Comparison of ENCODE assay signal across 9 cellular contexts in the genomic region with DNA sequence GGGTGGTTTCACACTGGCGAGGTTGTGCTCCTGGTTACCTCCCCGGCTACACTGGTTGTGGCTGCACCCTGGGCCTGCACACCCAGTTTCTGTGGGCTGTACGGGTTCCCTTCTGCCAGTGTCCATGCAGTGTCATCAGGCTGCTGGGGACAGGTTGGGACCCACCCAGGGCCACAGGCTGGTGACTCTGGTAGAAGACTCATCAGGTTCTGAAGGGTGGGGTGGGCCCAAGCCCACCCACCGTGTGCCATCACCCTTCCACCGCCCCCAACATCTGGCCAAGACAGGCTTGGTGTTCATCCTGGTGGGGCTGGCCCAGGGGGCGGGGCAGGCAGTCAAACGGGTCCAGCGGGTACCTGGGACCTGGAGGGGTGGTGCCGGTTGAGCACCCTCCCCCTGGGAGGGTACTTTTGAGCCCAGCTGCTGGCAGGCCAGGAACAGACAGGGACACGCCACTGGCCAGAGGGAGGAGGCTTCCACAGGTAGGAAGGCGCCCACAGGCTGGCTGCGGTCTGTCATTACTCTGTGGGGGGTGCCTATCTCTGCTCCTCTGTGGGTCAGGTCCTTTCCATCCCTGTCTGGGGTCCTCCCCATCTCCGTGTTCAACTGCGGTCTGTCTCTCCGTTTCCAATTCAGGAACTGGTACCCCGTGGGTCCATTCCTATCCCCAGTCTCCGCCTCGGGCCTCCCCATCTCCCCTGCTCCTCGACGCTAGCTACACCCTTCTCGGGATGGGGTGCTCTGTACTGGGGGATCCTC. TPM values are rescaled to one million over a fixed set of nuclear protein-coding genes. Genes with fewer than 3 reads are reported as not detected.
DNase-seq lines count a peak whose midpoint lies in the region; ATAC-seq and TF ChIP-seq lines count a peak whose summit lies in the region.
"Had no signal": no experiment of that assay in that cellular context is flagged by ENCODE, and none has a peak within 500 bp of the region (broad histone marks: within the 10 kb centered on the region; RNA-seq: fewer than 3 reads in every experiment).

A gene (plus strand): TSS at position 437 of the 759 bp plus-strand sequence. CDS start 434 bp downstream, outside the sequence.

- no peak for TF ChIP-seq RAD21 in HCT116 (IDR thresholded peaks at IDR 0.05; ENCODE audit: low read depth)

- H3K27ac ChIP-seq in HCT116 (ENCODE audit: low read depth, low read length) (peak within 1 kb of the TSS; percentile 36), body of pancreas (no peak within 1 kb of the TSS)

- intact Hi-C loops in Caco-2 (cut with micrococcal nuclease; ENCODE audit: unreplicated experiment) (no loop called here), HCT116 (cut with micrococcal nuclease) (no loop called here), body of pancreas (cut with DNase I) (no loop called here), lower leg skin (cut with DNase I; ENCODE audit: low total_unique reads) (no loop called here)

- RAD21 ChIA-PET in HCT116 (lab: Charles Lee; ENCODE audit: low non-redundant PET in 1 of 2, low total read pairs in 2 of 2, uncharacterized antibody in 2 of 2, unreplicated experiment in 2 of 2): no interaction called here

- H3K27me3 ChIP-seq in Caco-2 (replicated peaks; ENCODE audit: control insufficient read depth, insufficient read depth, low read length): no peaks in the 10 kb centered on the region
- H3K27me3 ChIP-seq in HCT116 (ENCODE audit: insufficient read depth, low read length): no peaks in the 10 kb centered on the region
- H3K27me3 ChIP-seq in body of pancreas: no peaks in the 10 kb centered on the region

- no peak within 1 kb of the TSS for H2AFZ ChIP-seq in HCT116 (ENCODE audit: low read depth, low read length, poor library complexity, severe bottlenecking)

- H3K9me3 Mint-ChIP-seq in Caco-2 (ENCODE audit: unreplicated experiment): no peaks in the 10 kb centered on the region
- no peaks in the 10 kb centered on the region for H3K9me3 Mint-ChIP-seq in T-helper 2 cell treated with Interferon-gamma antibody and Interleukin-4, amounts not matched to agents 5 μg/mL and 100 μg/mL, for 36 hours

- no peaks in the 10 kb centered on the region for H3K9me2 ChIP-seq in HCT116 (ENCODE audit: insufficient read depth)

- WGBS in body of pancreas, 2 donors: 28 to 30% methylated on average over 10 to 20 of the region's 21 CpGs
- WGBS in lower leg skin, 2 donors: 23 to 27% methylated on average over 16 to 20 of the region's 21 CpGs

- DNase-seq in Caco-2 (peak; percentile 72 to 77), HCT116 (ENCODE audit: low read depth, low spot score) (no peak), body of pancreas (peak in 2 of 4 donors; percentile 43 to 48), lower leg skin (ENCODE audit: low spot score in 2 of 2) (no peak), medulla oblongata (ENCODE audit: extremely low spot score) (no peak)
- no peak for DNase-seq in T-helper 2 cell treated with Interferon-gamma antibody and Interleukin-4, amounts not matched to agents 5 μg/mL and 100 μg/mL, for 36 hours (ENCODE audit: low spot score)
- DNase-seq: T1000 had no signal

- H3K9me3 ChIP-seq in Caco-2: no peaks in the 10 kb centered on the region
- no peaks in the 10 kb centered on the region for H3K9me3 ChIP-seq in HCT116 (ENCODE audit: control insufficient read depth in 1 of 2, insufficient read depth in 1 of 2, low read depth in 1 of 2, low read length in 2 of 2)
- H3K9me3 ChIP-seq in body of pancreas: no peaks in the 10 kb centered on the region

- ATAC-seq in HCT116 (peak; percentile 76), body of pancreas (peak; percentile 63), GM19351 (IDR thresholded peaks at IDR 0.05; ENCODE audit: unreplicated experiment) (no peak), HG02970 (IDR thresholded peaks at IDR 0.05; ENCODE audit: low FRiP score, unreplicated experiment) (no peak)

- CTCF ChIA-PET in Caco-2 (lab: Charles Lee) (no interaction called here), HCT116 (lab: Charles Lee) (no interaction called here)

- H4K20me1 ChIP-seq in HCT116 (ENCODE audit: insufficient read depth): peaks cover 27% of the 10 kb centered on the region; the same call in 1 of the 2 replicates

- TF ChIP-seq POLR2A in HCT116 (IDR thresholded peaks at IDR 0.05; ENCODE audit: borderline replicate concordance, extremely low read depth, insufficient read depth, insufficient read length) (no peak), body of pancreas (IDR thresholded peaks at IDR 0.05) (peak in 2 of 3 donors; percentile 4 to 30), lower leg skin (IDR thresholded peaks at IDR 0.05) (no peak)

- H3K36me3 ChIP-seq in Caco-2 (ENCODE audit: control insufficient read depth, insufficient read depth, low read length) (peaks cover 2% of the 10 kb centered on the region), HCT116 (ENCODE audit: control insufficient read depth in 1 of 2, insufficient read depth in 2 of 2, low read length in 2 of 2) (peaks cover 22 to 47% of the 10 kb centered on the region in 2 experiments; a peak in 3 of 4 replicates), body of pancreas (replicated peaks in 1 of 2; ENCODE audit: insufficient read depth in 1 of 2, low read depth in 2 of 2) (peaks cover 17 to 23% of the 10 kb centered on the region in 2 donors)

- H3K79me2 ChIP-seq in HCT116 (ENCODE audit: insufficient read depth, low read length): peaks cover 31% of the 10 kb centered on the region

- H3K4me1 Mint-ChIP-seq in Caco-2 (ENCODE audit: low read depth, unreplicated experiment): peaks cover 7% of the 10 kb centered on the region
- peaks cover 8% of the 10 kb centered on the region for H3K4me1 Mint-ChIP-seq in T-helper 2 cell treated with Interferon-gamma antibody and Interleukin-4, amounts not matched to agents 5 μg/mL and 100 μg/mL, for 36 hours (ENCODE audit: low read depth)

- H3K36me3 Mint-ChIP-seq in Caco-2 (ENCODE audit: insufficient read depth, unreplicated experiment): peaks cover 77% of the 10 kb centered on the region
- H3K36me3 Mint-ChIP-seq in T-helper 2 cell treated with Interferon-gamma antibody and Interleukin-4, amounts not matched to agents 5 μg/mL and 100 μg/mL, for 36 hours (ENCODE audit: low read depth): peaks cover 41% of the 10 kb centered on the region

- BruUV-seq in Caco-2 (replicated peaks; lab: Mats Ljungman, UMichigan): no TSS peak
- BruUV-seq in HCT116 (replicated peaks; lab: Mats Ljungman, UMichigan): no TSS peak

- peak within 1 kb of the TSS; percentile 48 for H3K4me2 ChIP-seq in HCT116 (ENCODE audit: low read length)

- no peaks in the 10 kb centered on the region for H3K27me3 Mint-ChIP-seq in Caco-2 (ENCODE audit: insufficient read depth, unreplicated experiment)
- no peaks in the 10 kb centered on the region for H3K27me3 Mint-ChIP-seq in T-helper 2 cell treated with Interferon-gamma antibody and Interleukin-4, amounts not matched to agents 5 μg/mL and 100 μg/mL, for 36 hours (ENCODE audit: low read depth)

- TF ChIP-seq CTCF in Caco-2 (IDR thresholded peaks at IDR 0.05; ENCODE audit: insufficient read depth in 1 of 2, low read depth in 1 of 2, low read length in 1 of 2, severe bottlenecking in 1 of 2, unreplicated experiment in 1 of 2): no peak
- TF ChIP-seq CTCF in HCT116 (IDR thresholded peaks at IDR 0.05 in 2 of 3, conservative IDR thresholded peaks at IDR 0.05 in 1 of 3; ENCODE audit: borderline replicate concordance in 1 of 3, insufficient read depth in 1 of 3, low read depth in 2 of 3, low read length in 2 of 3): no peak
- no peak for TF ChIP-seq CTCF in body of pancreas (IDR thresholded peaks at IDR 0.05)
- TF ChIP-seq CTCF in lower leg skin (IDR thresholded peaks at IDR 0.05): no peak

- H3K9ac ChIP-seq in HCT116 (ENCODE audit: low read length): peak within 1 kb of the TSS; percentile 22

- H3K4me3 ChIP-seq in Caco-2 (ENCODE audit: low read depth, low read length): no peak within 1 kb of the TSS
- no peak within 1 kb of the TSS for H3K4me3 ChIP-seq in HCT116 (replicated peaks in 1 of 2; ENCODE audit: low read depth in 1 of 2, low read length in 2 of 2)
- no peak within 1 kb of the TSS for H3K4me3 ChIP-seq in body of pancreas
- H3K4me3 ChIP-seq in lower leg skin (ENCODE audit: low read depth, poor library complexity, severe bottlenecking): no peak within 1 kb of the TSS

- H3K4me1 ChIP-seq in Caco-2 (peaks cover 9% of the 10 kb centered on the region), HCT116 (ENCODE audit: control insufficient read depth in 1 of 2, insufficient read depth in 2 of 2, low read length in 2 of 2) (peaks cover 22 to 55% of the 10 kb centered on the region in 2 experiments), body of pancreas (peaks cover 27% of the 10 kb centered on the region)

- H3K27ac Mint-ChIP-seq in Caco-2 (ENCODE audit: unreplicated experiment): peak within 1 kb of the TSS; percentile 76
- no peak within 1 kb of the TSS for H3K27ac Mint-ChIP-seq in T-helper 2 cell treated with Interferon-gamma antibody and Interleukin-4, amounts not matched to agents 5 μg/mL and 100 μg/mL, for 36 hours

- POLR2A ChIA-PET in Caco-2 (lab: Charles Lee): interaction anchor here (0.6 to 0.9 kb wide), 2 partner anchors 13 to 33 kb away, joined by 3 read pairs; a partner anchor contains a TSS
- POLR2A ChIA-PET in HCT116 (lab: Charles Lee): no interaction called here

- no peak within 1 kb of the TSS for H3K4me3 Mint-ChIP-seq in Caco-2 (ENCODE audit: unreplicated experiment)
- no peak within 1 kb of the TSS for H3K4me3 Mint-ChIP-seq in T-helper 2 cell treated with Interferon-gamma antibody and Interleukin-4, amounts not matched to agents 5 μg/mL and 100 μg/mL, for 36 hours

TF ChIP-seq in HCT116, 20 proteins besides CTCF, POLR2A, EP300 and RAD21:
- TF ChIP-seq JUND (IDR thresholded peaks at IDR 0.05) (peak; percentile 11; the same call in 1 of the 2 replicates), POLR2AphosphoS5 (IDR thresholded peaks at IDR 0.05; ENCODE audit: low read depth, low read length) (peak; percentile 81), ELF1 (IDR thresholded peaks at IDR 0.05; ENCODE audit: borderline replicate concordance, low read depth) (no peak)

RNA-seq across cellular contexts. Expression of the gene that starts here (rescaled TPM):
- total RNA-seq in Caco-2 (2022): 0.73 and 1.3 TPM in 2 replicates
- 1.2 TPM for total RNA-seq in HCT116 (2021; ENCODE audit: unreplicated experiment)
- polyA plus RNA-seq in HCT116 (2012): not detected in 2 replicates
- total RNA-seq in body of pancreas: not detected
- 10 to 100 TPM; 30.4 to 62.7 (median 42.7) TPM for total RNA-seq in lower leg skin

Comparison
In these comparisons a context has a peak if more than half of its experiments do, and no peak if none do; other contexts are left out.
1. RNA of the gene that starts here (total RNA-seq): 30.4 to 62.7 TPM in lower leg skin; 1.2 TPM in HCT116 (single experiment), 0.73 to 1.3 TPM in Caco-2 and not detected in body of pancreas; every median in the first group is over 10 times any median in the second.
2. Peak in ATAC-seq in body of pancreas; RNA of the gene not detected or under 1 TPM.
3. DNase-seq: peak in Caco-2 (2 of 2); none in HCT116 (single experiment), lower leg skin (0 of 2), T-helper 2 cell treated with Interferon-gamma antibody and Interleukin-4, amounts not matched to agents 5 μg/mL and 100 μg/mL, for 36 hours (single experiment) and medulla oblongata (single experiment).
4. POLR2A ChIP-seq: peak in body of pancreas (2 of 3); none in HCT116 (single experiment) and lower leg skin (0 of 2).